ENCODE assay signal across 11 cellular contexts in genomic region chr13:75960538-75960994, GRCh38.
DNase-seq lines count a peak whose midpoint lies in the region; ATAC-seq and TF ChIP-seq lines count a peak whose summit lies in the region.
"Had no signal": no experiment of that assay in that cellular context is flagged by ENCODE, and none has a peak within 500 bp of the region (broad histone marks: within the 10 kb centered on the region; RNA-seq: fewer than 3 reads in every experiment).

No MANE protein-coding gene starts in this region.

- H3K9me3 ChIP-seq in heart left ventricle, result no peaks in the 10 kb centered on the region
- no peaks in the 10 kb centered on the region for H3K9me3 ChIP-seq in gastrocnemius medialis

- no peak overlapping the region for H3K4me3 ChIP-seq in GM06990 (replicated peaks; ENCODE audit: low read depth, low read length)
- no peak overlapping the region for H3K4me3 ChIP-seq in heart left ventricle
- H3K4me3 ChIP-seq in gastrocnemius medialis, result no peak overlapping the region

- no peaks in the 10 kb centered on the region for H3K4me1 ChIP-seq in heart left ventricle
- H3K4me1 ChIP-seq in gastrocnemius medialis, result no peaks in the 10 kb centered on the region

- no peak overlapping the region for H3K27ac ChIP-seq in heart left ventricle
- no peak overlapping the region for H3K27ac ChIP-seq in gastrocnemius medialis

- TF ChIP-seq POLR2A in heart left ventricle (IDR thresholded peaks at IDR 0.05) (no peak), gastrocnemius medialis (IDR thresholded peaks at IDR 0.05) (no peak)

- no peak for TF ChIP-seq CTCF in GM06990 (IDR thresholded peaks at IDR 0.05; ENCODE audit: insufficient read depth, low read length, poor library complexity, severe bottlenecking)
- no peak for TF ChIP-seq CTCF in heart left ventricle (IDR thresholded peaks at IDR 0.05)
- no peak for TF ChIP-seq CTCF in gastrocnemius medialis (IDR thresholded peaks at IDR 0.05 in 4 of 5, conservative IDR thresholded peaks at IDR 0.05 in 1 of 5)

- H3K36me3 ChIP-seq in GM06990 (ENCODE audit: control insufficient read depth, insufficient read depth, low read length) (no peaks in the 10 kb centered on the region), heart left ventricle (no peaks in the 10 kb centered on the region), gastrocnemius medialis (no peaks in the 10 kb centered on the region)

- ATAC-seq in HG02571 (IDR thresholded peaks at IDR 0.05; ENCODE audit: unreplicated experiment) (peak; percentile 93), HG03196 (IDR thresholded peaks at IDR 0.05; ENCODE audit: unreplicated experiment) (peak; percentile 78), heart left ventricle (no peak), gastrocnemius medialis (no peak)

- WGBS in heart left ventricle, 4 donors, result 71 to 89% (median 83%) methylated on average over 1 of the region's 1 CpG

- intact Hi-C loops in heart left ventricle (cut with DNase I) (no loop called here), gastrocnemius medialis (cut with DNase I; ENCODE audit: low total_unique reads) (no loop called here)

- no peaks in the 10 kb centered on the region for H3K27me3 ChIP-seq in GM06990 (replicated peaks; ENCODE audit: control insufficient read depth, insufficient read depth, low read length)
- no peaks in the 10 kb centered on the region for H3K27me3 ChIP-seq in heart left ventricle
- no peaks in the 10 kb centered on the region for H3K27me3 ChIP-seq in gastrocnemius medialis

- in situ Hi-C loops in gastrocnemius medialis (cut with MboI; ENCODE audit: low sequenced_read_pairs in 4 of 4), result no loop called here

- DNase-seq in GM06990 (ENCODE audit: extremely low read depth, insufficient read length) (peak; percentile 51), GM19238 (ENCODE audit: insufficient read length, low spot score) (peak; percentile 1), GOT3 (lab: John Stamatoyannopoulos, UW) (no peak), heart left ventricle (no peak), gastrocnemius medialis (no peak)
- no peak for DNase-seq in effector CD8-positive, alpha-beta T cell (lab: John Stamatoyannopoulos, UW)
- DNase-seq: activated naive CD4-positive, alpha-beta T cell treated with anti-CD3 and anti-CD28 coated beads, Interleukin-2, amount 10 ng/mL, durations not matched to agents 7 days and 5 days; HCEC 1CT; NCI-H774 had no signal

Comparison
In these comparisons a context has a peak if more than half of its experiments do, and no peak if none do; other contexts are left out.
1. DNase-seq: peak in GM06990 (single experiment) and GM19238 (single experiment); none in GOT3 (single experiment), heart left ventricle (0 of 5), effector CD8-positive, alpha-beta T cell (single experiment) and gastrocnemius medialis (0 of 2).
2. ATAC-seq: peak in HG02571 (single experiment) and HG03196 (single experiment); none in heart left ventricle (0 of 4) and gastrocnemius medialis (0 of 2).